In genomic region chr11:19890308-19890707, GRCh38 we compare ENCODE assay signal across 13 cellular contexts.
DNase-seq lines count a peak whose midpoint lies in the region; ATAC-seq and TF ChIP-seq lines count a peak whose summit lies in the region.
"Had no signal": no experiment of that assay in that cellular context is flagged by ENCODE, and none has a peak within 500 bp of the region (broad histone marks: within the 10 kb centered on the region; RNA-seq: fewer than 3 reads in every experiment).

No MANE protein-coding gene starts in this region.

- H3K27ac ChIP-seq in endodermal cell (ENCODE audit: low read depth, low read length), result no peak overlapping the region

- no peak overlapping the region for H3K27ac Mint-ChIP-seq in endodermal cell
- H3K27ac Mint-ChIP-seq: activated B cell treated with CpG ODN at 0.5 μM for 24 hours had no signal

- H3K9ac ChIP-seq in endodermal cell (ENCODE audit: extremely low read depth, low read length, poor library complexity, severe bottlenecking), result no peak overlapping the region

- DNase-seq in AG20443 (ENCODE audit: low spot score), result peak; percentile 82
- DNase-seq in MG63, result peak; percentile 51
- peak; percentile 27 for DNase-seq in epithelial cell of esophagus (ENCODE audit: low read depth)
- DNase-seq in omental fat pad (ENCODE audit: low spot score), result no peak
- no peak for DNase-seq in NCI-H2227 treated with DMSO at 0.1 percent for 48 hours (lab: John Stamatoyannopoulos, UW)
- no peak for DNase-seq in activated CD4-positive, alpha-beta T cell treated with anti-CD3 and anti-CD28 coated beads, Interleukin-2, amount 50 U/mL, for 4 hours
- DNase-seq in SK-N-DZ (ENCODE audit: low spot score), result no peak
- no peak for DNase-seq in endodermal cell
- DNase-seq: activated B cell treated with CpG ODN at 0.5 μM for 24 hours; activated naive CD4-positive, alpha-beta T cell treated with Interleukin-2 at 50 U/mL for 16 hours; Caco-2; stimulated activated CD4-positive, alpha-beta T cell treated with anti-CD3 and anti-CD28 coated beads, Interleukin-1b, Interleukin-23, amount 100 ng/mL, for 48 hours; substantia nigra had no signal

- peaks cover 5% of the 10 kb centered on the region for H3K4me1 ChIP-seq in endodermal cell (ENCODE audit: control insufficient read depth, insufficient read depth, low read length)
- H3K4me1 ChIP-seq: Caco-2 had no signal

- no peaks in the 10 kb centered on the region for H3K27me3 Mint-ChIP-seq in endodermal cell (ENCODE audit: insufficient read depth)
- H3K27me3 Mint-ChIP-seq: activated B cell treated with CpG ODN at 0.5 μM for 24 hours had no signal

- H3K9me3 Mint-ChIP-seq in endodermal cell, result no peaks in the 10 kb centered on the region

- no peak overlapping the region for H3K4me3 ChIP-seq in MG63
- no peak overlapping the region for H3K4me3 ChIP-seq in epithelial cell of esophagus (ENCODE audit: low read length)
- H3K4me3 ChIP-seq in endodermal cell (ENCODE audit: low read length), result no peak overlapping the region

- H3K27me3 ChIP-seq in MG63 (no peaks in the 10 kb centered on the region), endodermal cell (ENCODE audit: control insufficient read depth, insufficient read depth, low read length, poor library complexity, severe bottlenecking) (no peaks in the 10 kb centered on the region)

- peaks cover 84% of the 10 kb centered on the region for H3K36me3 ChIP-seq in MG63
- H3K36me3 ChIP-seq in endodermal cell (ENCODE audit: control insufficient read depth, insufficient read depth, low read length), result no peaks in the 10 kb centered on the region

- peaks cover 11% of the 10 kb centered on the region for H3K4me1 Mint-ChIP-seq in endodermal cell
- H3K4me1 Mint-ChIP-seq: activated B cell treated with CpG ODN at 0.5 μM for 24 hours had no signal

- WGBS in endodermal cell (ENCODE audit: insufficient coverage in 1 of 2, insufficient read length in 1 of 2), 2 experiments, result 50 to 76% methylated on average over 1 of the region's 1 CpG

- no peak for TF ChIP-seq CTCF in epithelial cell of esophagus (IDR thresholded peaks at IDR 0.05; ENCODE audit: insufficient read depth, low read depth, low read length, missing control alignments)
- TF ChIP-seq CTCF in omental fat pad (IDR thresholded peaks at IDR 0.05), result no peak
- TF ChIP-seq CTCF in endodermal cell (conservative IDR thresholded peaks at IDR 0.05), result no peak

- H3K4me3 Mint-ChIP-seq in endodermal cell, result no peak overlapping the region
- H3K4me3 Mint-ChIP-seq: activated B cell treated with CpG ODN at 0.5 μM for 24 hours had no signal

- H3K9me3 ChIP-seq in MG63 (no peaks in the 10 kb centered on the region), endodermal cell (ENCODE audit: control insufficient read depth, low read length) (no peaks in the 10 kb centered on the region)
- H3K9me3 ChIP-seq: Caco-2 had no signal

- H3K36me3 Mint-ChIP-seq in endodermal cell (ENCODE audit: low read depth), result peaks cover 2% of the 10 kb centered on the region

- peak; percentile 57 for ATAC-seq in omental fat pad (ENCODE audit: low FRiP score)

Comparison
In these comparisons a context has a peak if more than half of its experiments do, and no peak if none do; other contexts are left out.
1. DNase-seq: peak in AG20443 (single experiment), MG63 (single experiment) and epithelial cell of esophagus (single experiment); none in omental fat pad (single experiment), NCI-H2227 treated with DMSO at 0.1 percent for 48 hours (single experiment), activated CD4-positive, alpha-beta T cell treated with anti-CD3 and anti-CD28 coated beads, Interleukin-2, amount 50 U/mL, for 4 hours (0 of 2), SK-N-DZ (single experiment) and endodermal cell (single experiment).